15 cellular contexts compared by ENCODE assay signal in the genomic region with DNA sequence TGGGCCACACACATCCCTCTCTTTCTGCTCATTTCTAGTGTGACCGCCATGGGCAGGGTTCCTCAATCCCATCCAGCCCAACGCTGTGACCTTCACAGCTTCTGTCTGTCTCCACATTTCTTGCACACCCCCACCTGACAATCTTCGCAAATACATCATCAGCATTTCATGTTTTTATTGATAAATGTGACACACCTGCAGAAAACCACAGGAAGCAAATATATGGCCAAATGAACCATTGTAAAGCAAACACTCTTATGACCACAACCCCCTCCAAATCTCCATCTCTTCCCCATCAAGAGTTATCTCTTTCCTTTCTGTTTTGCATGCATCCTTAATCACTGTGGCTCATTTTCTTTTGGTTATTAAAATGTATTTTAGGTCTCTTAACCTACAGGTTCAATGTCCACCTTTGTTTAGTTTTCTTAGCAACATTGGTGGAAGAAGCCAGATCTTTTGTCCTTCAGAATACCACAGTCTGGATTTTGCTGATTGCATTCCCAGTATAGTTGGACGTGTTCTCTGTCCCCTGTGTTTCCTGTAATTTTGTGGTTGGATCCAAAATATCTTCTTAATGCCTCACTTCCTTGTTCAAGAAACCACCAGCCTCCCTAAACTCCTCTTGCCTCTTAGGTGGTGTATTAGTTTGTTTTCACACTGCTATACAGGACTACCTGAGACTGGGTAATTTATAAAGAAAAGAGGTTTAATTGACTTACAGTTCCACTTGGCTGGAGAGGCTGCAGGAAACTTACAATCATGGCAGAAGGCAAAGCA. TPM values are rescaled to one million over a fixed set of nuclear protein-coding genes. Genes with fewer than 3 reads are reported as not detected.
DNase-seq lines count a peak whose midpoint lies in the region; ATAC-seq and TF ChIP-seq lines count a peak whose summit lies in the region.
"Had no signal": no experiment of that assay in that cellular context is flagged by ENCODE, and none has a peak within 500 bp of the region (broad histone marks: within the 10 kb centered on the region; RNA-seq: fewer than 3 reads in every experiment).

No MANE protein-coding gene starts in this region.

- H3K4me3 ChIP-seq in PC-3 (ENCODE audit: low read length) = peak overlapping the region; percentile 14; the same call in 1 of the 2 replicates
- H3K4me3 ChIP-seq in coronary artery = no peak overlapping the region

- ATAC-seq in left ventricle myocardium superior = peak; percentile 59
- peak; percentile 82 for ATAC-seq in PC-3
- no peak for ATAC-seq in HG02970 (IDR thresholded peaks at IDR 0.05; ENCODE audit: low FRiP score, unreplicated experiment)
- no peak for ATAC-seq in GM21717 (IDR thresholded peaks at IDR 0.05; ENCODE audit: unreplicated experiment)
- ATAC-seq: activated T-helper 17 cell treated with anti-CD3 and anti-CD28 coated beads, Interleukin-2, amount 50 U/mL, for 72 hours had no signal

- H4K20me1 ChIP-seq in PC-3 (ENCODE audit: low read length) = no peaks in the 10 kb centered on the region

- BruUV-seq in PC-3 (replicated peaks; lab: Mats Ljungman, UMichigan) = no TSS peak

- POLR2A ChIA-PET in PC-3 (lab: Charles Lee; ENCODE audit: unreplicated experiment) = no interaction called here

- no peaks in the 10 kb centered on the region for H3K36me3 ChIP-seq in PC-3 (ENCODE audit: low read depth, low read length)

- H3F3A ChIP-seq in PC-3 (ENCODE audit: low read length, unreplicated experiment) = no peaks in the 10 kb centered on the region

- H3K4me1 Mint-ChIP-seq in type B pancreatic cell (ENCODE audit: unreplicated experiment) = peaks cover 10% of the 10 kb centered on the region

- DNase-seq in left ventricle myocardium superior (no peak), cardiac septum (ENCODE audit: low spot score) (no peak), PC-3 (peak; percentile 80), fibroblast of gingiva (ENCODE audit: low read depth) (peak; percentile 12), coronary artery (ENCODE audit: low spot score) (no peak), type B pancreatic cell (ENCODE audit: extremely low spot score, unreplicated experiment) (no peak)
- DNase-seq: Caco-2; effector memory CD4-positive, alpha-beta T cell; nephron progenitor cell; NK-92 treated with Interleukin-12 subunit alpha and Interleukin-12 subunit beta, amount 100 ng/mL, for 24 hours; stimulated activated CD4-positive, alpha-beta T cell treated with anti-CD3 and anti-CD28 coated beads, Interleukin-2, amount 100 ng/mL, for 24 hours had no signal

- TF ChIP-seq CTCF in PC-3 (conservative IDR thresholded peaks at IDR 0.05; ENCODE audit: low read depth, low read length) (no peak), coronary artery (IDR thresholded peaks at IDR 0.05) (no peak), type B pancreatic cell (conservative IDR thresholded peaks at IDR 0.05) (no peak)

- H3K27ac ChIP-seq in PC-3 (ENCODE audit: low read length) (peak overlapping the region; percentile 49), coronary artery (no peak overlapping the region)

- H3K36me3 Mint-ChIP-seq in type B pancreatic cell = no peaks in the 10 kb centered on the region

- H3K4me1 ChIP-seq in PC-3 (ENCODE audit: insufficient read depth, low read length) = peaks cover 23% of the 10 kb centered on the region

- H3K27me3 Mint-ChIP-seq in type B pancreatic cell = peaks cover 14% of the 10 kb centered on the region
- H3K27me3 Mint-ChIP-seq: activated T-helper 17 cell treated with anti-CD3 and anti-CD28 coated beads, Interleukin-2, amount 50 U/mL, for 72 hours had no signal

- no peaks in the 10 kb centered on the region for H3K9me3 Mint-ChIP-seq in type B pancreatic cell
- H3K9me3 Mint-ChIP-seq: activated T-helper 17 cell treated with anti-CD3 and anti-CD28 coated beads, Interleukin-2, amount 50 U/mL, for 72 hours had no signal

- no peak overlapping the region for H3K9ac ChIP-seq in PC-3 (ENCODE audit: low read length)

- no peaks in the 10 kb centered on the region for H3K9me3 ChIP-seq in PC-3 (ENCODE audit: low read length)
- H3K9me3 ChIP-seq: Caco-2 had no signal

- H3K79me2 ChIP-seq in PC-3 (ENCODE audit: low read length) = no peaks in the 10 kb centered on the region

- H3K27ac Mint-ChIP-seq in type B pancreatic cell = no peak overlapping the region
- H3K27ac Mint-ChIP-seq: activated T-helper 17 cell treated with anti-CD3 and anti-CD28 coated beads, Interleukin-2, amount 50 U/mL, for 72 hours; nephron progenitor cell; WTC11 had no signal

- no peaks in the 10 kb centered on the region for H3K9me2 ChIP-seq in PC-3 (replicated peaks; ENCODE audit: low read length)

- H2AFZ ChIP-seq in PC-3 (ENCODE audit: low read length) = no peak overlapping the region

- CTCF ChIA-PET in PC-3 (lab: Charles Lee) = no interaction called here

- H3K27me3 ChIP-seq in PC-3 (ENCODE audit: low read length) = no peaks in the 10 kb centered on the region

- H3K4me2 ChIP-seq in PC-3 (ENCODE audit: low read length) = peak overlapping the region; percentile 56

- H3K4me3 Mint-ChIP-seq in type B pancreatic cell = no peak overlapping the region
- H3K4me3 Mint-ChIP-seq: activated T-helper 17 cell treated with anti-CD3 and anti-CD28 coated beads, Interleukin-2, amount 50 U/mL, for 72 hours; nephron progenitor cell; WTC11 had no signal

- intact Hi-C loops in left ventricle myocardium superior (cut with micrococcal nuclease) (no loop called here), cardiac septum (cut with DNase I) (no loop called here), PC-3 (cut with micrococcal nuclease) (no loop called here)

RNA-seq across cellular contexts. Expression of a gene that starts 9.8 kb away (rescaled TPM):
- total RNA-seq in left ventricle myocardium superior = 39.9 TPM
- 33.2 TPM for total RNA-seq in cardiac septum
- 45.4 and 68.8 TPM in 2 replicates for total RNA-seq in PC-3 (2014; rRNA removed)
- 86.4 and 103 TPM in 2 replicates for total RNA-seq in type B pancreatic cell (ENCODE audit: low replicate concordance)

Comparison
In these comparisons a context has a peak if more than half of its experiments do, and no peak if none do; other contexts are left out.
1. ATAC-seq: peak in left ventricle myocardium superior (single experiment) and PC-3 (single experiment); none in HG02970 (single experiment) and GM21717 (single experiment).
2. DNase-seq: peak in PC-3 (single experiment) and fibroblast of gingiva (single experiment); none in left ventricle myocardium superior (single experiment), cardiac septum (single experiment), coronary artery (single experiment) and type B pancreatic cell (single experiment).